ENCODE assay signal across 26 cellular contexts in genomic region chr2:75600418-75601088, GRCh38. TPM values are rescaled to one million over a fixed set of nuclear protein-coding genes. Genes with fewer than 3 reads are reported as not detected.
DNase-seq lines count a peak whose midpoint lies in the region; ATAC-seq, FAIRE-seq and TF ChIP-seq lines count a peak whose summit lies in the region.
"Had no signal": no experiment of that assay in that cellular context is flagged by ENCODE, and none has a peak within 500 bp of the region (broad histone marks: within the 10 kb centered on the region; RNA-seq: fewer than 3 reads in every experiment).

No MANE protein-coding gene starts in this region.

- peak overlapping the region; percentile 30 for H3K18ac ChIP-seq in trophoblast cell (ENCODE audit: low read length)

- 25% methylated on average over 4 of the region's 4 CpGs for whole genome bisulfite sequencing in A549 (ENCODE audit: missing lambda C conversion rate)
- no CpG with 5 or more reads among the region's 4 CpGs for WGBS in trophoblast cell (ENCODE audit: extremely low coverage, insufficient coverage, insufficient read length)

- H3K36me3 ChIP-seq in trophoblast cell (ENCODE audit: control insufficient read depth in 1 of 2, insufficient read depth in 2 of 2, low read length in 2 of 2) = no peaks in the 10 kb centered on the region
- H3K36me3 ChIP-seq: BLaER1 treated with 17β-estradiol and CSF1 and Interleukin-3, amounts not matched to agents 10 nM and 100 nM; thoracic aorta had no signal

- no peak for FAIRE-seq in A549 (lab: Jason Lieb, UNC)
- FAIRE-seq in GM12891 (lab: Jason Lieb, UNC) = no peak
- FAIRE-seq: A204.1 had no signal

- peak overlapping the region; percentile 77 for H2AK5ac ChIP-seq in trophoblast cell (ENCODE audit: low read length)

- H3K9ac ChIP-seq in trophoblast cell (ENCODE audit: low read length) = no peak overlapping the region
- H3K9ac ChIP-seq: BLaER1 treated with 17β-estradiol and CSF1 and Interleukin-3, amounts not matched to agents 10 nM and 100 nM; GM23248 had no signal

- H3K4me1 ChIP-seq in A549 (peaks cover 64% of the 10 kb centered on the region), trophoblast cell (ENCODE audit: control insufficient read depth in 1 of 2, insufficient read depth in 2 of 2, low read length in 2 of 2) (peaks cover 31 to 35% of the 10 kb centered on the region in 2 experiments)

- no peak overlapping the region for H4K12ac ChIP-seq in trophoblast cell (ENCODE audit: low read depth, low read length)

- peaks cover 4% of the 10 kb centered on the region for H3K79me2 ChIP-seq in trophoblast cell (ENCODE audit: control insufficient read depth, insufficient read depth, low read length, poor library complexity)

- CTCF ChIA-PET in A549 (lab: Yijun Ruan, JAX) = interaction anchor here (0.7 to 2.0 kb wide), 4 partner anchors 9 to 136 kb away, joined by 3 to 9 read pairs (median 5); no protein-coding TSS in a partner anchor
- CTCF ChIA-PET in RWPE1 (lab: Yijun Ruan, JAX) = interaction anchor here (0.6 kb wide), 2 partner anchors 8 to 12 kb away, joined by 3 read pairs; no protein-coding TSS in a partner anchor

- peak overlapping the region; percentile 16 for H3K4me2 ChIP-seq in A549
- H3K4me2 ChIP-seq in trophoblast cell (ENCODE audit: low read length) = no peak overlapping the region
- H3K4me2 ChIP-seq: BLaER1 treated with 17β-estradiol and CSF1 and Interleukin-3, amounts not matched to agents 10 nM and 100 nM had no signal

- no peak overlapping the region for H3K4me3 ChIP-seq in A549
- no peak overlapping the region for H3K4me3 ChIP-seq in trophoblast cell (ENCODE audit: low read depth, low read length)
- H3K4me3 ChIP-seq: BLaER1 treated with 17β-estradiol and CSF1 and Interleukin-3, amounts not matched to agents 10 nM and 100 nM; GM23248; skin epidermis; thoracic aorta had no signal

- H3K27me3 ChIP-seq in trophoblast cell (ENCODE audit: insufficient read depth, low read length) = no peaks in the 10 kb centered on the region
- H3K27me3 ChIP-seq: BLaER1 treated with 17β-estradiol and CSF1 and Interleukin-3, amounts not matched to agents 10 nM and 100 nM had no signal

- TF ChIP-seq EP300 in A549 (IDR thresholded peaks at IDR 0.05) = no peak

- H2AFZ ChIP-seq in trophoblast cell (ENCODE audit: insufficient read depth, low read length, poor library complexity) = peak overlapping the region; percentile 33
- H2AFZ ChIP-seq: GM23248 had no signal

- ATAC-seq in A549 (peak in 1 of 2 experiments; percentile 14; a peak in 3 of 6 replicates), HG02623 (IDR thresholded peaks at IDR 0.05; ENCODE audit: unreplicated experiment) (no peak), HG03097 (IDR thresholded peaks at IDR 0.05; ENCODE audit: low FRiP score, unreplicated experiment) (no peak)
- ATAC-seq: naive thymus-derived CD4-positive, alpha-beta T cell had no signal

- H3K4ac ChIP-seq in trophoblast cell (ENCODE audit: low read depth, low read length) = no peak overlapping the region

- peak overlapping the region; percentile 67 for H4K8ac ChIP-seq in trophoblast cell (ENCODE audit: low read depth, low read length)

- no peak for TF ChIP-seq POLR2A in A549 (IDR thresholded peaks at IDR 0.05; ENCODE audit: low read length)
- TF ChIP-seq POLR2A in GM12891 (IDR thresholded peaks at IDR 0.05; ENCODE audit: low read depth, low read length) = no peak

- no peak overlapping the region for H3K23ac ChIP-seq in trophoblast cell (ENCODE audit: low read length)

- TF ChIP-seq RAD21 in A549 (conservative IDR thresholded peaks at IDR 0.05 in 1 of 2, IDR thresholded peaks at IDR 0.05 in 1 of 2) = no peak

- H3K9me3 ChIP-seq in A549 (no peaks in the 10 kb centered on the region), trophoblast cell (ENCODE audit: insufficient read depth, low read depth, low read length) (no peaks in the 10 kb centered on the region)
- H3K9me3 ChIP-seq: thoracic aorta had no signal

- H3K27ac ChIP-seq in A549 = peak overlapping the region; percentile 32 to 69; a peak in 5 of 6 replicates
- H3K27ac ChIP-seq in RWPE1 = no peak overlapping the region
- H3K27ac ChIP-seq in trophoblast cell (ENCODE audit: low read depth, low read length) = peak overlapping the region; percentile 3
- H3K27ac ChIP-seq: BLaER1 treated with 17β-estradiol and CSF1 and Interleukin-3, amounts not matched to agents 10 nM and 100 nM; GM23248; thoracic aorta; VCaP had no signal

- peak overlapping the region; percentile 54 for H3K14ac ChIP-seq in trophoblast cell (ENCODE audit: low read length)

- H4K91ac ChIP-seq in trophoblast cell (ENCODE audit: low read depth, low read length) = peak overlapping the region; percentile 67

- H2BK5ac ChIP-seq in trophoblast cell (ENCODE audit: low read depth, low read length, poor library complexity) = peak overlapping the region; percentile 25

- POLR2A ChIA-PET in A549 (lab: Yijun Ruan, JAX) = no interaction called here
- POLR2A ChIA-PET in RWPE1 (lab: Yijun Ruan, JAX; ENCODE audit: low non-redundant PET) = interaction anchor here (0.5 kb wide), 1 partner anchor 151 kb away, joined by 3 read pairs; no protein-coding TSS in a partner anchor

- peak overlapping the region; percentile 84 for H2BK12ac ChIP-seq in trophoblast cell (ENCODE audit: low read length)

- H3K79me1 ChIP-seq in trophoblast cell (ENCODE audit: low read length) = peaks cover 33% of the 10 kb centered on the region

- H2BK120ac ChIP-seq in trophoblast cell (ENCODE audit: insufficient read depth, low read length, poor library complexity) = peak overlapping the region; percentile 59

- DNase-seq in A549 (ENCODE audit: low read depth in 1 of 2, low spot score in 1 of 2) (no peak), RWPE1 (ENCODE audit: low spot score) (peak; percentile 76), iris pigment epithelial cell (ENCODE audit: low read depth) (peak; percentile 14), trophoblast cell (peak in 1 of 2 donors; percentile 33), GM12891 (ENCODE audit: insufficient read length, low spot score) (no peak)
- no peak for DNase-seq in stimulated activated CD4-positive, alpha-beta T cell treated with anti-CD3 and anti-CD28 coated beads, Interleukin-1b, Interleukin-23, amount 100 ng/mL, for 48 hours
- DNase-seq: activated CD4-positive, alpha-beta T cell treated with anti-CD3 and anti-CD28 coated beads, Interleukin-2, amount 50 U/mL, for 4 hours; activated naive CD4-positive, alpha-beta T cell treated with anti-CD3 and anti-CD28 coated beads, Interleukin-2, amount 10 ng/mL, durations not matched to agents 7 days and 5 days; activated T-cell treated with anti-CD3 and anti-CD28 coated beads, Interleukin-2, amount 50 U/mL, for 1 hour; aorta; cerebellar nuclear complex; effector CD4-positive, alpha-beta T cell; GM23248; head of caudate nucleus; immature natural killer cell; naive thymus-derived CD4-positive, alpha-beta T cell; NCI-H1417; NCI-H524 treated with DMSO at 0.1 percent for 48 hours; SIG-M5 had no signal

- TF ChIP-seq CTCF in A549 (IDR thresholded peaks at IDR 0.05) (no peak), RWPE1 (conservative IDR thresholded peaks at IDR 0.05; ENCODE audit: low read depth) (no peak)

TF ChIP-seq in A549, 52 proteins besides CTCF, POLR2A, EP300 and RAD21:
- TF ChIP-seq FOXS1 (CRISPR knock-in tag; IDR thresholded peaks at IDR 0.05) (no peak), HOXA7 (CRISPR knock-in tag; IDR thresholded peaks at IDR 0.05) (no peak), GATA3 (IDR thresholded peaks at IDR 0.05; ENCODE audit: borderline replicate concordance) (no peak)

TF ChIP-seq in GM12891, 5 proteins besides CTCF, POLR2A, EP300 and RAD21:
- TF ChIP-seq PAX5 (IDR thresholded peaks at IDR 0.05; ENCODE audit: insufficient read depth, low read length, severe bottlenecking) = no peak
- TF ChIP-seq POLR2AphosphoS5 (IDR thresholded peaks at IDR 0.05; ENCODE audit: low read depth, low read length) = no peak
- no peak for TF ChIP-seq POU2F2 (IDR thresholded peaks at IDR 0.05; ENCODE audit: low read depth, low read length)
- no peak for TF ChIP-seq SPI1 (IDR thresholded peaks at IDR 0.05; ENCODE audit: low read depth, low read length)
- TF ChIP-seq TAF1 (IDR thresholded peaks at IDR 0.05; ENCODE audit: low read depth, low read length) = no peak

RNA-seq across cellular contexts. Expression of gene EVA1A, which starts 39.8 kb away (rescaled TPM):
- polyA plus RNA-seq in A549 (2011; rRNA removed) = 2.5 TPM in 2 replicates
- polyA plus RNA-seq in A549 (2012; cell fraction: cytosol; rRNA removed) = 4.1 and 5.0 TPM in 2 replicates
- 4.4 and 5.9 TPM in 2 replicates for polyA plus RNA-seq in A549 (2012; cell fraction: nucleus; rRNA removed)
- 13.5 to 19.0 TPM (median 16.1 TPM) in 3 replicates for polyA plus RNA-seq in A549 (2017; fragmentation: RNase III; extraction: RNeasy Plus Mini Kit Qiagen cat#74134 plus additional on column Dnase treatment)
- 3.5 and 4.0 TPM in 2 replicates for polyA minus RNA-seq in A549 (2011; rRNA and poly(A)+ RNA removed)
- 20.1 and 20.6 TPM in 2 replicates for polyA plus RNA-seq in trophoblast cell (2013)
- not detected for polyA plus RNA-seq in GM12891 (2012; ENCODE audit: low read depth, missing spikeins)
- polyA plus RNA-seq: immature natural killer cell had no signal

RNA-seq across cellular contexts. Expression of gene MRPL19, which starts 46.0 kb away (rescaled TPM):
- polyA plus RNA-seq in A549 (2011; rRNA removed) = 88.6 and 147 TPM in 2 replicates
- 42.4 and 46.5 TPM in 2 replicates for polyA plus RNA-seq in A549 (2012; cell fraction: cytosol; rRNA removed)
- 20.8 and 21.5 TPM in 2 replicates for polyA plus RNA-seq in A549 (2012; cell fraction: nucleus; rRNA removed)
- 70.5 to 75.9 TPM (median 75.7 TPM) in 3 replicates for polyA plus RNA-seq in A549 (2017; fragmentation: RNase III; extraction: RNeasy Plus Mini Kit Qiagen cat#74134 plus additional on column Dnase treatment)
- 18.5 and 23.0 TPM in 2 replicates for polyA minus RNA-seq in A549 (2011; rRNA and poly(A)+ RNA removed)
- 28.0 and 30.2 TPM in 2 replicates for polyA plus RNA-seq in trophoblast cell (2013)
- polyA plus RNA-seq in GM12891 (2012; ENCODE audit: low read depth, missing spikeins) = 35.2 TPM

Comparison
In these comparisons a context has a peak if more than half of its experiments do, and no peak if none do; other contexts are left out.
1. DNase-seq: peak in RWPE1 (single experiment) and iris pigment epithelial cell (single experiment); none in A549 (0 of 2), GM12891 (single experiment) and stimulated activated CD4-positive, alpha-beta T cell treated with anti-CD3 and anti-CD28 coated beads, Interleukin-1b, Interleukin-23, amount 100 ng/mL, for 48 hours (single experiment).